Comparison of ENCODE assay signal across 1 cellular context in the genomic region with DNA sequence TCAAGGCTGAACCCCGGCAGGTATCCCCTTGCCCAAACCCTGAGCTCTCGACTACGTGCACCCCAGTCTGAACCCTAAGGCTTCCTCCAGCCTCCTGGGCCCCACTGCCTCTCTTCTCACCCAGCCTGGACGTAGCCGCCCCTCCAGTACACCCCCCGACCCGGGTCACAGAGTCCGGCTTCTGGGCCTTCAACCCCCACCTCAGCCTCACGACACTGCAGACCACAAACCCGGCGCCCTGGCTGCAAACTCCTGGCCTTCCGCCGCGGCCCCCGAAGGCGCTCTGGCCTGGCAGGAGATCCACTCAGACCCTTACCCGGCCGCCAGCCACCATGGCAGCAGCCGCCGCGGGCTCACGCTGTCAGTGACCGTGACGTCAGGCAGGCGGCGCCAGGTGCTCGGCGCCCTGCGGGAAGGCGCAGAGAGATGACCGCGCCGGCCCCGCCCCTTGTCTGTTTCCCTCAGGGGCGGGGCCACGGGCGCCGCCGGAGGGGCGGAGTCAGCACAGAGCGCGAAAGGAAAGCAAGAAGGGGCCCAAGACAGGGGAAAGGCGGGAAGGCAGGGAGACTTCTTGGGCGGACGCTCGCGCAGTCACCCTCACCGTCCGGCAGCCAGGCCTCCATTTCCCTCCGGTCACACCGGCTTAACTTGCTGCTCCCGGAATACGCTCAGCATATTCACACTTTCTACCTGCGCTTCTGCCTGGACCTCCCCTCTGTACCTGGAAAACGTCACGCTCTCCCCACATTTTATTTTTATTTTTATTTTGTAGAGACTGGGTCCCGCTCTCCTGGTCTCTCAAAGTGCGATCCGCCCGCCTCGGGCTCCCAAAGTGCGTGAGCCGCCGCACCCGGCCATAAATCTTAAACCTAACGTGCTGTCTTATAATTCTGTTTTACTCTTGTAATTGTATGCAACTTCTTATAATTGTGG.
TF ChIP-seq lines count a peak whose summit lies in the region.

A gene with protein sequence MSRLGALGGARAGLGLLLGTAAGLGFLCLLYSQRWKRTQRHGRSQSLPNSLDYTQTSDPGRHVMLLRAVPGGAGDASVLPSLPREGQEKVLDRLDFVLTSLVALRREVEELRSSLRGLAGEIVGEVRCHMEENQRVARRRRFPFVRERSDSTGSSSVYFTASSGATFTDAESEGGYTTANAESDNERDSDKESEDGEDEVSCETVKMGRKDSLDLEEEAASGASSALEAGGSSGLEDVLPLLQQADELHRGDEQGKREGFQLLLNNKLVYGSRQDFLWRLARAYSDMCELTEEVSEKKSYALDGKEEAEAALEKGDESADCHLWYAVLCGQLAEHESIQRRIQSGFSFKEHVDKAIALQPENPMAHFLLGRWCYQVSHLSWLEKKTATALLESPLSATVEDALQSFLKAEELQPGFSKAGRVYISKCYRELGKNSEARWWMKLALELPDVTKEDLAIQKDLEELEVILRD (minus strand): TSS at position 372 of the 933 bp plus-strand sequence. CDS start 471 bp downstream, outside the sequence.

TF ChIP-seq in GM12878, 131 proteins besides CTCF, POLR2A, EP300 and RAD21 (continued from another document and continues in another):
- TF ChIP-seq, protein P1, sequence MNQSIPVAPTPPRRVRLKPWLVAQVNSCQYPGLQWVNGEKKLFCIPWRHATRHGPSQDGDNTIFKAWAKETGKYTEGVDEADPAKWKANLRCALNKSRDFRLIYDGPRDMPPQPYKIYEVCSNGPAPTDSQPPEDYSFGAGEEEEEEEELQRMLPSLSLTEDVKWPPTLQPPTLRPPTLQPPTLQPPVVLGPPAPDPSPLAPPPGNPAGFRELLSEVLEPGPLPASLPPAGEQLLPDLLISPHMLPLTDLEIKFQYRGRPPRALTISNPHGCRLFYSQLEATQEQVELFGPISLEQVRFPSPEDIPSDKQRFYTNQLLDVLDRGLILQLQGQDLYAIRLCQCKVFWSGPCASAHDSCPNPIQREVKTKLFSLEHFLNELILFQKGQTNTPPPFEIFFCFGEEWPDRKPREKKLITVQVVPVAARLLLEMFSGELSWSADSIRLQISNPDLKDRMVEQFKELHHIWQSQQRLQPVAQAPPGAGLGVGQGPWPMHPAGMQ (IDR thresholded peaks at IDR 0.05; ENCODE audit: borderline replicate concordance), result no peak
- TF ChIP-seq CBX3 (IDR thresholded peaks at IDR 0.05; ENCODE audit: borderline replicate concordance, low read depth) (no peak), TCF3 (IDR thresholded peaks at IDR 0.05; ENCODE audit: borderline replicate concordance, insufficient read depth, low read depth, low read length) (peak; percentile 79; the same call in 1 of the 2 replicates), POU2F2 (IDR thresholded peaks at IDR 0.05; ENCODE audit: borderline replicate concordance, low read depth, low read length) (no peak), MTA3 (IDR thresholded peaks at IDR 0.05; ENCODE audit: borderline replicate concordance, low read length) (no peak), PAX8 (IDR thresholded peaks at IDR 0.05) (no peak), ZNF207 (IDR thresholded peaks at IDR 0.05; ENCODE audit: borderline replicate concordance) (peak; percentile 94), TAF1 (IDR thresholded peaks at IDR 0.05; ENCODE audit: borderline replicate concordance, low read depth, low read length) (peak; percentile 81), IKZF2 (IDR thresholded peaks at IDR 0.05) (no peak; a peak in 1 of 4 replicates), IRF4 (IDR thresholded peaks at IDR 0.05; ENCODE audit: low read depth, low read length) (no peak), YBX1 (IDR thresholded peaks at IDR 0.05) (no peak), TARDBP (IDR thresholded peaks at IDR 0.05; ENCODE audit: borderline replicate concordance) (no peak), MEF2A (IDR thresholded peaks at IDR 0.05; ENCODE audit: insufficient read depth, low read depth, low read length) (peak; percentile 46; the same call in 1 of the 2 replicates), POLR2AphosphoS5 (IDR thresholded peaks at IDR 0.05; ENCODE audit: low read length) (peak; percentile 95), SREBF1 (IDR thresholded peaks at IDR 0.05; ENCODE audit: low read length) (no peak), ZZZ3 (IDR thresholded peaks at IDR 0.05; ENCODE audit: control insufficient read depth, insufficient read length, low read depth) (no peak), GABPA (IDR thresholded peaks at IDR 0.05; ENCODE audit: low read depth) (no peak), CHD4 (IDR thresholded peaks at IDR 0.05) (no peak), MEF2B (IDR thresholded peaks at IDR 0.05; ENCODE audit: partially characterized antibody, poor library complexity, severe bottlenecking) (no peak), YY1 (IDR thresholded peaks at IDR 0.05; ENCODE audit: low read depth, low read length) (peak; percentile 93), SIX5 (IDR thresholded peaks at IDR 0.05; ENCODE audit: low read depth, low read length, severe bottlenecking) (peak; percentile 51), HDGF (IDR thresholded peaks at IDR 0.05) (no peak), SMARCA5 (IDR thresholded peaks at IDR 0.05) (no peak), PAX5 (IDR thresholded peaks at IDR 0.05; ENCODE audit: borderline replicate concordance, low read depth, low read length) (no peak; the same call in 1 of the 2 replicates), ZNF274 (IDR thresholded peaks at IDR 0.05; ENCODE audit: insufficient read depth, insufficient read length) (no peak), IKZF1 (conservative IDR thresholded peaks at IDR 0.05) (peak; percentile 64), ASH2L (IDR thresholded peaks at IDR 0.05; ENCODE audit: borderline replicate concordance, low read depth) (no peak)
- TF ChIP-seq, protein P2, sequence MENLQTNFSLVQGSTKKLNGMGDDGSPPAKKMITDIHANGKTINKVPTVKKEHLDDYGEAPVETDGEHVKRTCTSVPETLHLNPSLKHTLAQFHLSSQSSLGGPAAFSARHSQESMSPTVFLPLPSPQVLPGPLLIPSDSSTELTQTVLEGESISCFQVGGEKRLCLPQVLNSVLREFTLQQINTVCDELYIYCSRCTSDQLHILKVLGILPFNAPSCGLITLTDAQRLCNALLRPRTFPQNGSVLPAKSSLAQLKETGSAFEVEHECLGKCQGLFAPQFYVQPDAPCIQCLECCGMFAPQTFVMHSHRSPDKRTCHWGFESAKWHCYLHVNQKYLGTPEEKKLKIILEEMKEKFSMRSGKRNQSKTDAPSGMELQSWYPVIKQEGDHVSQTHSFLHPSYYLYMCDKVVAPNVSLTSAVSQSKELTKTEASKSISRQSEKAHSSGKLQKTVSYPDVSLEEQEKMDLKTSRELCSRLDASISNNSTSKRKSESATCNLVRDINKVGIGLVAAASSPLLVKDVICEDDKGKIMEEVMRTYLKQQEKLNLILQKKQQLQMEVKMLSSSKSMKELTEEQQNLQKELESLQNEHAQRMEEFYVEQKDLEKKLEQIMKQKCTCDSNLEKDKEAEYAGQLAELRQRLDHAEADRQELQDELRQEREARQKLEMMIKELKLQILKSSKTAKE (IDR thresholded peaks at IDR 0.05; ENCODE audit: low read depth, poor library complexity, severe bottlenecking), result no peak
- TF ChIP-seq, protein P3, sequence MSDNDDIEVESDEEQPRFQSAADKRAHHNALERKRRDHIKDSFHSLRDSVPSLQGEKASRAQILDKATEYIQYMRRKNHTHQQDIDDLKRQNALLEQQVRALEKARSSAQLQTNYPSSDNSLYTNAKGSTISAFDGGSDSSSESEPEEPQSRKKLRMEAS (IDR thresholded peaks at IDR 0.05; ENCODE audit: low read depth, low read length), result no peak; the same call in 1 of the 2 replicates
- TF ChIP-seq, protein P4, sequence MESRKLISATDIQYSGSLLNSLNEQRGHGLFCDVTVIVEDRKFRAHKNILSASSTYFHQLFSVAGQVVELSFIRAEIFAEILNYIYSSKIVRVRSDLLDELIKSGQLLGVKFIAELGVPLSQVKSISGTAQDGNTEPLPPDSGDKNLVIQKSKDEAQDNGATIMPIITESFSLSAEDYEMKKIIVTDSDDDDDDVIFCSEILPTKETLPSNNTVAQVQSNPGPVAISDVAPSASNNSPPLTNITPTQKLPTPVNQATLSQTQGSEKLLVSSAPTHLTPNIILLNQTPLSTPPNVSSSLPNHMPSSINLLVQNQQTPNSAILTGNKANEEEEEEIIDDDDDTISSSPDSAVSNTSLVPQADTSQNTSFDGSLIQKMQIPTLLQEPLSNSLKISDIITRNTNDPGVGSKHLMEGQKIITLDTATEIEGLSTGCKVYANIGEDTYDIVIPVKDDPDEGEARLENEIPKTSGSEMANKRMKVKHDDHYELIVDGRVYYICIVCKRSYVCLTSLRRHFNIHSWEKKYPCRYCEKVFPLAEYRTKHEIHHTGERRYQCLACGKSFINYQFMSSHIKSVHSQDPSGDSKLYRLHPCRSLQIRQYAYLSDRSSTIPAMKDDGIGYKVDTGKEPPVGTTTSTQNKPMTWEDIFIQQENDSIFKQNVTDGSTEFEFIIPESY (IDR thresholded peaks at IDR 0.05), result no peak
- TF ChIP-seq, protein P5, sequence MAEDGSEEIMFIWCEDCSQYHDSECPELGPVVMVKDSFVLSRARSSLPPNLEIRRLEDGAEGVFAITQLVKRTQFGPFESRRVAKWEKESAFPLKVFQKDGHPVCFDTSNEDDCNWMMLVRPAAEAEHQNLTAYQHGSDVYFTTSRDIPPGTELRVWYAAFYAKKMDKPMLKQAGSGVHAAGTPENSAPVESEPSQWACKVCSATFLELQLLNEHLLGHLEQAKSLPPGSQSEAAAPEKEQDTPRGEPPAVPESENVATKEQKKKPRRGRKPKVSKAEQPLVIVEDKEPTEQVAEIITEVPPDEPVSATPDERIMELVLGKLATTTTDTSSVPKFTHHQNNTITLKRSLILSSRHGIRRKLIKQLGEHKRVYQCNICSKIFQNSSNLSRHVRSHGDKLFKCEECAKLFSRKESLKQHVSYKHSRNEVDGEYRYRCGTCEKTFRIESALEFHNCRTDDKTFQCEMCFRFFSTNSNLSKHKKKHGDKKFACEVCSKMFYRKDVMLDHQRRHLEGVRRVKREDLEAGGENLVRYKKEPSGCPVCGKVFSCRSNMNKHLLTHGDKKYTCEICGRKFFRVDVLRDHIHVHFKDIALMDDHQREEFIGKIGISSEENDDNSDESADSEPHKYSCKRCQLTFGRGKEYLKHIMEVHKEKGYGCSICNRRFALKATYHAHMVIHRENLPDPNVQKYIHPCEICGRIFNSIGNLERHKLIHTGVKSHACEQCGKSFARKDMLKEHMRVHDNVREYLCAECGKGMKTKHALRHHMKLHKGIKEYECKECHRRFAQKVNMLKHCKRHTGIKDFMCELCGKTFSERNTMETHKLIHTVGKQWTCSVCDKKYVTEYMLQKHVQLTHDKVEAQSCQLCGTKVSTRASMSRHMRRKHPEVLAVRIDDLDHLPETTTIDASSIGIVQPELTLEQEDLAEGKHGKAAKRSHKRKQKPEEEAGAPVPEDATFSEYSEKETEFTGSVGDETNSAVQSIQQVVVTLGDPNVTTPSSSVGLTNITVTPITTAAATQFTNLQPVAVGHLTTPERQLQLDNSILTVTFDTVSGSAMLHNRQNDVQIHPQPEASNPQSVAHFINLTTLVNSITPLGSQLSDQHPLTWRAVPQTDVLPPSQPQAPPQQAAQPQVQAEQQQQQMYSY (CRISPR knock-in tag; IDR thresholded peaks at IDR 0.05), result no peak
- TF ChIP-seq, protein P6, sequence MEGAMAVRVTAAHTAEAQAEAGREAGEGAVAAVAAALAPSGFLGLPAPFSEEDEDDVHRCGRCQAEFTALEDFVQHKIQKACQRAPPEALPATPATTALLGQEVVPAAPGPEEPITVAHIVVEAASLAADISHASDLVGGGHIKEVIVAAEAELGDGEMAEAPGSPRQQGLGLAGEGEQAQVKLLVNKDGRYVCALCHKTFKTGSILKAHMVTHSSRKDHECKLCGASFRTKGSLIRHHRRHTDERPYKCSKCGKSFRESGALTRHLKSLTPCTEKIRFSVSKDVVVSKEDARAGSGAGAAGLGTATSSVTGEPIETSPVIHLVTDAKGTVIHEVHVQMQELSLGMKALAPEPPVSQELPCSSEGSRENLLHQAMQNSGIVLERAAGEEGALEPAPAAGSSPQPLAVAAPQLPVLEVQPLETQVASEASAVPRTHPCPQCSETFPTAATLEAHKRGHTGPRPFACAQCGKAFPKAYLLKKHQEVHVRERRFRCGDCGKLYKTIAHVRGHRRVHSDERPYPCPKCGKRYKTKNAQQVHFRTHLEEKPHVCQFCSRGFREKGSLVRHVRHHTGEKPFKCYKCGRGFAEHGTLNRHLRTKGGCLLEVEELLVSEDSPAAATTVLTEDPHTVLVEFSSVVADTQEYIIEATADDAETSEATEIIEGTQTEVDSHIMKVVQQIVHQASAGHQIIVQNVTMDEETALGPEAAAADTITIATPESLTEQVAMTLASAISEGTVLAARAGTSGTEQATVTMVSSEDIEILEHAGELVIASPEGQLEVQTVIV (IDR thresholded peaks at IDR 0.05; ENCODE audit: borderline replicate concordance, partially characterized antibody), result peak; percentile 16
- TF ChIP-seq, protein P7, sequence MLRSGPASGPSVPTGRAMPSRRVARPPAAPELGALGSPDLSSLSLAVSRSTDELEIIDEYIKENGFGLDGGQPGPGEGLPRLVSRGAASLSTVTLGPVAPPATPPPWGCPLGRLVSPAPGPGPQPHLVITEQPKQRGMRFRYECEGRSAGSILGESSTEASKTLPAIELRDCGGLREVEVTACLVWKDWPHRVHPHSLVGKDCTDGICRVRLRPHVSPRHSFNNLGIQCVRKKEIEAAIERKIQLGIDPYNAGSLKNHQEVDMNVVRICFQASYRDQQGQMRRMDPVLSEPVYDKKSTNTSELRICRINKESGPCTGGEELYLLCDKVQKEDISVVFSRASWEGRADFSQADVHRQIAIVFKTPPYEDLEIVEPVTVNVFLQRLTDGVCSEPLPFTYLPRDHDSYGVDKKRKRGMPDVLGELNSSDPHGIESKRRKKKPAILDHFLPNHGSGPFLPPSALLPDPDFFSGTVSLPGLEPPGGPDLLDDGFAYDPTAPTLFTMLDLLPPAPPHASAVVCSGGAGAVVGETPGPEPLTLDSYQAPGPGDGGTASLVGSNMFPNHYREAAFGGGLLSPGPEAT (IDR thresholded peaks at IDR 0.05; ENCODE audit: low read depth), result peak; percentile 83
- TF ChIP-seq, protein P8, sequence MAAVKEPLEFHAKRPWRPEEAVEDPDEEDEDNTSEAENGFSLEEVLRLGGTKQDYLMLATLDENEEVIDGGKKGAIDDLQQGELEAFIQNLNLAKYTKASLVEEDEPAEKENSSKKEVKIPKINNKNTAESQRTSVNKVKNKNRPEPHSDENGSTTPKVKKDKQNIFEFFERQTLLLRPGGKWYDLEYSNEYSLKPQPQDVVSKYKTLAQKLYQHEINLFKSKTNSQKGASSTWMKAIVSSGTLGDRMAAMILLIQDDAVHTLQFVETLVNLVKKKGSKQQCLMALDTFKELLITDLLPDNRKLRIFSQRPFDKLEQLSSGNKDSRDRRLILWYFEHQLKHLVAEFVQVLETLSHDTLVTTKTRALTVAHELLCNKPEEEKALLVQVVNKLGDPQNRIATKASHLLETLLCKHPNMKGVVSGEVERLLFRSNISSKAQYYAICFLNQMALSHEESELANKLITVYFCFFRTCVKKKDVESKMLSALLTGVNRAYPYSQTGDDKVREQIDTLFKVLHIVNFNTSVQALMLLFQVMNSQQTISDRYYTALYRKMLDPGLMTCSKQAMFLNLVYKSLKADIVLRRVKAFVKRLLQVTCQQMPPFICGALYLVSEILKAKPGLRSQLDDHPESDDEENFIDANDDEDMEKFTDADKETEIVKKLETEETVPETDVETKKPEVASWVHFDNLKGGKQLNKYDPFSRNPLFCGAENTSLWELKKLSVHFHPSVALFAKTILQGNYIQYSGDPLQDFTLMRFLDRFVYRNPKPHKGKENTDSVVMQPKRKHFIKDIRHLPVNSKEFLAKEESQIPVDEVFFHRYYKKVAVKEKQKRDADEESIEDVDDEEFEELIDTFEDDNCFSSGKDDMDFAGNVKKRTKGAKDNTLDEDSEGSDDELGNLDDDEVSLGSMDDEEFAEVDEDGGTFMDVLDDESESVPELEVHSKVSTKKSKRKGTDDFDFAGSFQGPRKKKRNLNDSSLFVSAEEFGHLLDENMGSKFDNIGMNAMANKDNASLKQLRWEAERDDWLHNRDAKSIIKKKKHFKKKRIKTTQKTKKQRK (IDR thresholded peaks at IDR 0.05; ENCODE audit: low read depth, low read length), result no peak
- TF ChIP-seq, protein P9, sequence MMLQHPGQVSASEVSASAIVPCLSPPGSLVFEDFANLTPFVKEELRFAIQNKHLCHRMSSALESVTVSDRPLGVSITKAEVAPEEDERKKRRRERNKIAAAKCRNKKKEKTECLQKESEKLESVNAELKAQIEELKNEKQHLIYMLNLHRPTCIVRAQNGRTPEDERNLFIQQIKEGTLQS (IDR thresholded peaks at IDR 0.05; ENCODE audit: borderline replicate concordance, extremely low read depth, low read depth, low read length), result peak; percentile 94
